In genomic region chr21:37561941-37562919, GRCh38 we compare ENCODE assay signal across 12 cellular contexts.
DNase-seq lines count a peak whose midpoint lies in the region; ATAC-seq and TF ChIP-seq lines count a peak whose summit lies in the region.
"Had no signal": no experiment of that assay in that cellular context is flagged by ENCODE, and none has a peak within 500 bp of the region (broad histone marks: within the 10 kb centered on the region; RNA-seq: fewer than 3 reads in every experiment).

No MANE protein-coding gene starts in this region.

- H3K27me3 Mint-ChIP-seq in CD4-positive, alpha-beta T cell, result no peaks in the 10 kb centered on the region
- H3K27me3 Mint-ChIP-seq in activated B cell treated with CpG ODN at 0.5 μM for 24 hours, result no peaks in the 10 kb centered on the region
- no peaks in the 10 kb centered on the region for H3K27me3 Mint-ChIP-seq in glutamatergic neuron (ENCODE audit: unreplicated experiment)

- peak overlapping the region; percentile 81; the same call in 1 of the 2 replicates for H3K4me3 ChIP-seq in ACC112 (ENCODE audit: low read depth, low read length)

- H3K27me3 ChIP-seq in ACC112 (ENCODE audit: insufficient read depth, low read length), result no peaks in the 10 kb centered on the region
- H3K27me3 ChIP-seq in CD4-positive, alpha-beta T cell (ENCODE audit: control insufficient read depth, insufficient read depth, low read length), result no peaks in the 10 kb centered on the region
- H3K27me3 ChIP-seq: pancreas had no signal

- no peak overlapping the region for H2AFZ ChIP-seq in ACC112 (ENCODE audit: low read length, unreplicated experiment)

- POLR2A ChIA-PET in CD4-positive, alpha-beta T cell (lab: Charles Lee), result no interaction called here
- POLR2A ChIA-PET in activated B cell treated with CpG ODN at 0.5 μM for 24 hours (lab: Charles Lee), result interaction anchor here (1.3 to 2.0 kb wide), 3 partner anchors 25 to 1242 kb away, joined by 3 to 15 read pairs (median 7); partner anchors contain the start of genes DYRK1A and MORC3

- no peaks in the 10 kb centered on the region for H3K79me2 ChIP-seq in ACC112 (ENCODE audit: control insufficient read depth, insufficient read depth, low read length, unreplicated experiment)

- no peaks in the 10 kb centered on the region for H3K9me3 Mint-ChIP-seq in CD4-positive, alpha-beta T cell
- no peaks in the 10 kb centered on the region for H3K9me3 Mint-ChIP-seq in activated B cell treated with CpG ODN at 0.5 μM for 24 hours
- no peaks in the 10 kb centered on the region for H3K9me3 Mint-ChIP-seq in glutamatergic neuron (ENCODE audit: unreplicated experiment)

- peaks cover 15% of the 10 kb centered on the region for H3K4me1 ChIP-seq in ACC112 (ENCODE audit: control insufficient read depth, insufficient read depth, low read length, unreplicated experiment)

- no peak for DNase-seq in CD4-positive, alpha-beta T cell
- DNase-seq in activated B cell treated with CpG ODN at 0.5 μM for 24 hours (no peak), glutamatergic neuron (no peak), EL (no peak), ecto neural progenitor cell (ENCODE audit: low spot score) (no peak)
- DNase-seq: GDM1, NCI-H1048, NCI-H2171, T1000 had no signal

- no peaks in the 10 kb centered on the region for H3K36me3 ChIP-seq in ACC112 (ENCODE audit: insufficient read depth, low read length)
- H3K36me3 ChIP-seq: pancreas had no signal

- H3K27ac ChIP-seq in ACC112 (ENCODE audit: low read depth, low read length), result no peak overlapping the region
- no peak overlapping the region for H3K27ac ChIP-seq in CD4-positive, alpha-beta T cell (ENCODE audit: low read depth, low read length)

- H3K27ac Mint-ChIP-seq in CD4-positive, alpha-beta T cell, result peak overlapping the region; percentile 98
- H3K27ac Mint-ChIP-seq in activated B cell treated with CpG ODN at 0.5 μM for 24 hours (no peak overlapping the region), glutamatergic neuron (ENCODE audit: unreplicated experiment) (no peak overlapping the region)

- H3K4me1 Mint-ChIP-seq in CD4-positive, alpha-beta T cell (ENCODE audit: low read depth), result peaks cover 22% of the 10 kb centered on the region
- peaks cover 25% of the 10 kb centered on the region for H3K4me1 Mint-ChIP-seq in activated B cell treated with CpG ODN at 0.5 μM for 24 hours
- H3K4me1 Mint-ChIP-seq in glutamatergic neuron (ENCODE audit: low read depth, unreplicated experiment), result no peaks in the 10 kb centered on the region

- intact Hi-C loops in CD4-positive, alpha-beta T cell (cut with DNase I, micrococcal nuclease), result loop anchor here in 1 of 2 experiments (2.0 to 10.0 kb wide), 4 partner anchors 195 to 1203 kb away; partner anchors contain the start of genes DYRK1A, PIGP and TTC3
- intact Hi-C loops in activated B cell treated with CpG ODN at 0.5 μM for 24 hours (cut with micrococcal nuclease), result loop anchor here (2.0 to 5.0 kb wide), 4 partner anchors 50 to 1621 kb away; partner anchors contain the start of genes HLCS and PSMG1

- no peaks in the 10 kb centered on the region for H3K9me3 ChIP-seq in CD4-positive, alpha-beta T cell (ENCODE audit: control insufficient read depth, low read length)
- H3K9me3 ChIP-seq: pancreas had no signal

- peaks cover 6% of the 10 kb centered on the region for H3K36me3 Mint-ChIP-seq in CD4-positive, alpha-beta T cell (ENCODE audit: low read depth)
- H3K36me3 Mint-ChIP-seq in activated B cell treated with CpG ODN at 0.5 μM for 24 hours (ENCODE audit: low read depth) (peaks cover 3% of the 10 kb centered on the region), glutamatergic neuron (ENCODE audit: unreplicated experiment) (no peaks in the 10 kb centered on the region)

- H3K4me3 Mint-ChIP-seq in CD4-positive, alpha-beta T cell, result peak overlapping the region; percentile 95
- peak overlapping the region; percentile 93 for H3K4me3 Mint-ChIP-seq in activated B cell treated with CpG ODN at 0.5 μM for 24 hours
- peak overlapping the region; percentile 73 for H3K4me3 Mint-ChIP-seq in glutamatergic neuron (ENCODE audit: unreplicated experiment)

- no peak for ATAC-seq in CD4-positive, alpha-beta T cell (ENCODE audit: poor library complexity)
- no peak for ATAC-seq in activated B cell treated with CpG ODN at 0.5 μM for 24 hours (ENCODE audit: low read depth)
- no peak for ATAC-seq in GM19455 (IDR thresholded peaks at IDR 0.05; ENCODE audit: unreplicated experiment)

- TF ChIP-seq CTCF in CD4-positive, alpha-beta T cell (IDR thresholded peaks at IDR 0.05), result no peak
- TF ChIP-seq CTCF in activated B cell treated with CpG ODN at 0.5 μM for 24 hours (IDR thresholded peaks at IDR 0.05) (no peak), glutamatergic neuron (IDR thresholded peaks at IDR 0.05; ENCODE audit: partially characterized antibody, unreplicated experiment) (no peak)

- CTCF ChIA-PET in CD4-positive, alpha-beta T cell (lab: Charles Lee), result interaction anchor here (0.9 kb wide), 1 partner anchor 191 kb away, joined by 3 read pairs; no protein-coding TSS in a partner anchor
- CTCF ChIA-PET in activated B cell treated with CpG ODN at 0.5 μM for 24 hours (lab: Charles Lee), result no interaction called here
